Comparison of ENCODE assay signal across 7 cellular contexts in the genomic region with DNA sequence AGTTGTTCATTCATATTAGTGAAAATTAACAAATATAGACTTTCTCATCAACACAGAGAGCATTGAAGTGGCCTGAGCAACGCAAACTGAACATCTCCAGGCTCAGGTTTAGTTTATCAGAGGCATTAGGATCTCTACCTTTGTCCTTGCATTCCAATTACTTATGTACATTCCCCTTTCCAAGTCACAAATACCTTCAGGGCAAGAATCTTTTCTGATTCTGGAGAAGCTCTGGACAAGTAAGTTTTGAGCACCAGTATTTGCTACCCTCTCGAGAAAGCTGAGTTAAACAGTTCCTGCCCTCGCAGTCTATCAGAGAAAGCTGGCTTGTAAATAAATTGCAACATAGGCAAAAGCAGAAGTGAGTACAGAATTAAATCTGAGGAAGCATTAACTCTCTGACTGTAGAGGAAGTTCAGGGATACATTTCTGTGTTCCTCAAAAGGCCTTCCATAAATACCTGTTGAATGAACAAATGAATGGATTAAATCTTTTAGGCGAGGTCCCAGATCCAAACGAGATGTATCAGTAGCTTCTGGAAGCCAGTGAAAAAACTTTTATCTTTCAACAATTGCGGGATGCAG. TPM values are rescaled to one million over a fixed set of nuclear protein-coding genes. Genes with fewer than 3 reads are reported as not detected.
DNase-seq lines count a peak whose midpoint lies in the region; ATAC-seq and TF ChIP-seq lines count a peak whose summit lies in the region.

No MANE protein-coding gene starts in this region.

- ATAC-seq in GM18511 (IDR thresholded peaks at IDR 0.05; ENCODE audit: unreplicated experiment) (peak; percentile 15), HG02588 (IDR thresholded peaks at IDR 0.05; ENCODE audit: unreplicated experiment) (no peak)
- ATAC-seq in natural killer cell treated with Interleukin-12 subunit alpha and Interleukin-12 subunit beta and Interleukin-15 and Interleukin-18, amount 100 ng/mL, for 72 hours: no peak

- no peaks in the 10 kb centered on the region for H3K9me3 ChIP-seq in ectodermal cell (ENCODE audit: control insufficient read depth, low read length)

- H3K36me3 Mint-ChIP-seq in natural killer cell treated with Interleukin-12 subunit alpha and Interleukin-12 subunit beta and Interleukin-15 and Interleukin-18, amount 100 ng/mL, for 72 hours: no peaks in the 10 kb centered on the region

- no peaks in the 10 kb centered on the region for H3K36me3 ChIP-seq in ectodermal cell (ENCODE audit: control insufficient read depth, insufficient read depth, low read length)

- no peaks in the 10 kb centered on the region for H3K27me3 ChIP-seq in ectodermal cell (ENCODE audit: control insufficient read depth, insufficient read depth, low read length, poor library complexity, severe bottlenecking)

- peak overlapping the region; percentile 96 for H3K4me3 Mint-ChIP-seq in natural killer cell treated with Interleukin-12 subunit alpha and Interleukin-12 subunit beta and Interleukin-15 and Interleukin-18, amount 100 ng/mL, for 72 hours

- peak; percentile 80 for DNase-seq in OCI-M1 (lab: John Stamatoyannopoulos, UW)
- no peak for DNase-seq in natural killer cell treated with Interleukin-12 subunit alpha and Interleukin-12 subunit beta and Interleukin-15 and Interleukin-18, amount 100 ng/mL, for 72 hours (ENCODE audit: low spot score)
- no peak for DNase-seq in NCI-H2196 (lab: John Stamatoyannopoulos, UW; ENCODE audit: unreplicated experiment)
- DNase-seq in HEK293T (ENCODE audit: extremely low spot score): no peak

- peak overlapping the region; percentile 74 to 94 for H3K27ac Mint-ChIP-seq in natural killer cell treated with Interleukin-12 subunit alpha and Interleukin-12 subunit beta and Interleukin-15 and Interleukin-18, amount 100 ng/mL, for 72 hours

- CTCF ChIA-PET in HEK293T (lab: Yijun Ruan, JAX): interaction anchor here (1.3 kb wide), 1 partner anchor 8 kb away, joined by 4 read pairs; no protein-coding TSS in a partner anchor

- peak overlapping the region; percentile 47 for H3K4me3 ChIP-seq in ectodermal cell (ENCODE audit: insufficient read depth, low read depth, low read length)

- H3K4me1 ChIP-seq in ectodermal cell (ENCODE audit: control insufficient read depth, insufficient read depth, low read length): no peaks in the 10 kb centered on the region

- no peaks in the 10 kb centered on the region for H3K9me3 Mint-ChIP-seq in natural killer cell treated with Interleukin-12 subunit alpha and Interleukin-12 subunit beta and Interleukin-15 and Interleukin-18, amount 100 ng/mL, for 72 hours

- POLR2A ChIA-PET in HEK293T (lab: Yijun Ruan, JAX): no interaction called here

- 12 to 13% methylated on average over 6 of the region's 6 CpGs for WGBS in ectodermal cell, 2 experiments

- H3K27me3 Mint-ChIP-seq in natural killer cell treated with Interleukin-12 subunit alpha and Interleukin-12 subunit beta and Interleukin-15 and Interleukin-18, amount 100 ng/mL, for 72 hours: no peaks in the 10 kb centered on the region

- peaks cover 22 to 35% of the 10 kb centered on the region in 2 donors for H3K4me1 Mint-ChIP-seq in natural killer cell treated with Interleukin-12 subunit alpha and Interleukin-12 subunit beta and Interleukin-15 and Interleukin-18, amount 100 ng/mL, for 72 hours (ENCODE audit: low read depth in 2 of 2)

- H3K27ac ChIP-seq in ectodermal cell (ENCODE audit: insufficient read depth, low read depth, low read length, poor library complexity, severe bottlenecking): no peak overlapping the region

TF ChIP-seq in HEK293T, 16 proteins besides CTCF, POLR2A, EP300 and RAD21:
- TF ChIP-seq FOXM1 (IDR thresholded peaks at IDR 0.05; ENCODE audit: borderline replicate concordance) (no peak), SP1 (IDR thresholded peaks at IDR 0.05) (no peak), BHLHE40 (IDR thresholded peaks at IDR 0.05; ENCODE audit: borderline replicate concordance) (no peak), CTBP1 (IDR thresholded peaks at IDR 0.05; ENCODE audit: borderline replicate concordance) (no peak), ARNT (IDR thresholded peaks at IDR 0.05) (no peak), NFRKB (IDR thresholded peaks at IDR 0.05) (no peak), SUZ12 (IDR thresholded peaks at IDR 0.05) (no peak), LEF1 (IDR thresholded peaks at IDR 0.05; ENCODE audit: borderline replicate concordance) (no peak), ELF4 (IDR thresholded peaks at IDR 0.05) (no peak), FOXK2 (IDR thresholded peaks at IDR 0.05) (no peak), HDGF (IDR thresholded peaks at IDR 0.05; ENCODE audit: borderline replicate concordance) (no peak), FOXA1 (IDR thresholded peaks at IDR 0.05) (no peak), ZNF384 (IDR thresholded peaks at IDR 0.05) (no peak)
- TF ChIP-seq, protein P1, sequence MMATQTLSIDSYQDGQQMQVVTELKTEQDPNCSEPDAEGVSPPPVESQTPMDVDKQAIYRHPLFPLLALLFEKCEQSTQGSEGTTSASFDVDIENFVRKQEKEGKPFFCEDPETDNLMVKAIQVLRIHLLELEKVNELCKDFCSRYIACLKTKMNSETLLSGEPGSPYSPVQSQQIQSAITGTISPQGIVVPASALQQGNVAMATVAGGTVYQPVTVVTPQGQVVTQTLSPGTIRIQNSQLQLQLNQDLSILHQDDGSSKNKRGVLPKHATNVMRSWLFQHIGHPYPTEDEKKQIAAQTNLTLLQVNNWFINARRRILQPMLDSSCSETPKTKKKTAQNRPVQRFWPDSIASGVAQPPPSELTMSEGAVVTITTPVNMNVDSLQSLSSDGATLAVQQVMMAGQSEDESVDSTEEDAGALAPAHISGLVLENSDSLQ (IDR thresholded peaks at IDR 0.05): no peak

RNA-seq across cellular contexts. Expression of gene OSBPL11, which starts 1.2 kb away (rescaled TPM):
- polyA plus RNA-seq in ectodermal cell (2013, experiment 1 of 4): 27.3 TPM
- polyA plus RNA-seq in ectodermal cell (2013, experiment 2 of 4): 27.1 TPM
- 22.3 TPM for polyA plus RNA-seq in ectodermal cell (2013, experiment 3 of 4)
- polyA plus RNA-seq in ectodermal cell (2013, experiment 4 of 4): 23.4 TPM
- 10 to 100 TPM; 13.3 to 15.2 TPM for total RNA-seq in natural killer cell treated with Interleukin-12 subunit alpha and Interleukin-12 subunit beta and Interleukin-15 and Interleukin-18, amount 100 ng/mL, for 72 hours
